Comparison of ENCODE assay signal across 1 cellular context in the genomic region with DNA sequence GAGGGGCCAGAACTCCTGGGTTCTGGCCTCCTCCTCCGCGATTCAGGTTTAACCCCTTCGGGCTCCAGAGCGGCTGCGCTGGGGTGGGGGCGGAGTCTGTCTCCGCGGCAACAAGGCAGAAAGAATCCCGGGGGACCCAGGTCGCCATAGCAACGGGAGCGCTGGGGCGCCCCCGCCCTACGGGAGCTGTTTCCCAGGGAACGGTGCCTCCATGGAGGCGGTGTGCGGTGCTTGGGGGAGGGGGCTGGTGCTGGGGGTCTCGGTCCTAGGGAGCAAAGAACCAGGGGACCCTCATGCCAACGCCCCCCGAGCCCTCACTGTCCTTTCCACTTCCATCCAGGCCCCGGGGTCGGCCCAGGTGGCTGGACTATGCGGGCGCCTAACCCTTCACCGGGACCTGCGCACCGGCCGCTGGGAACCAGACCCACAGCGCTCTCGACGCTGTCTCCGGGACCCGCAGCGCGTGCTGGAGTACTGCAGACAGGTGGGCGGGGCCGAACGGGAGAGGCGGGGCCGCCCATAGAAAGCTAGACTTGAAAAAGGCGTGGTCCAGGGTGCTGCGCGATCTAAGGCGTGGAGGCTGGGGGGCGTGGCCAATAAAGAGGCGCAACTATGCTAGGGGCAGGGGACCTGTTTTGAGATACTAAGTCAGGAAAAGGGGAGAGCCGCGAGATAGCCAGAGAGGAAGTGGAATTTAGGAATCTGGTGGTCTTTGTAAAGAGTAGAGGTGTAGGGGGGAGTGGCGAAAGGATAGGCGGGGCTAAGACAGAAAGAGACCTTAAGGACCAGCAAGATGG.
A peak's percentile ranks its signal among the peaks of the same experiment; 100 is the strongest.
TF ChIP-seq lines count a peak whose summit lies in the region.

No MANE protein-coding gene starts in this region.

TF ChIP-seq in endothelial cell of umbilical vein, 7 proteins besides CTCF, POLR2A, EP300 and RAD21:
- TF ChIP-seq EZH2 (IDR thresholded peaks at IDR 0.05; ENCODE audit: borderline replicate concordance, low read depth, low read length, severe bottlenecking) (peak; percentile 19), MYC (IDR thresholded peaks at IDR 0.05; ENCODE audit: low read depth, low read length) (no peak)
